1 cellular context compared by ENCODE assay signal in genomic region chr2:241760301-241760771, GRCh38.
A peak's percentile ranks its signal among the peaks of the same experiment; 100 is the strongest.
TF ChIP-seq lines count a peak whose summit lies in the region.

No MANE protein-coding gene starts in this region.

TF ChIP-seq in HEK293, 187 proteins besides CTCF, POLR2A, EP300 and RAD21 (continued from another document):
- TF ChIP-seq ZNF280D (tag by site-specific recombination; IDR thresholded peaks at IDR 0.05) (0 out of 2 replicates have a peak, but pooled peaks have one; percentile 59), PRDM2 (tag by site-specific recombination; IDR thresholded peaks at IDR 0.05; ENCODE audit: borderline replicate concordance) (no peak), WT1 (tag by site-specific recombination; IDR thresholded peaks at IDR 0.05) (no peak), EGR2 (tag by site-specific recombination; IDR thresholded peaks at IDR 0.05; ENCODE audit: low read depth) (0 out of 2 replicates have a peak, but pooled peaks have one; percentile 14), ZNF626 (tag by site-specific recombination; IDR thresholded peaks at IDR 0.05) (no peak), ZNF10 (tag by site-specific recombination; IDR thresholded peaks at IDR 0.05) (peak; percentile 100)
- TF ChIP-seq, protein P1, sequence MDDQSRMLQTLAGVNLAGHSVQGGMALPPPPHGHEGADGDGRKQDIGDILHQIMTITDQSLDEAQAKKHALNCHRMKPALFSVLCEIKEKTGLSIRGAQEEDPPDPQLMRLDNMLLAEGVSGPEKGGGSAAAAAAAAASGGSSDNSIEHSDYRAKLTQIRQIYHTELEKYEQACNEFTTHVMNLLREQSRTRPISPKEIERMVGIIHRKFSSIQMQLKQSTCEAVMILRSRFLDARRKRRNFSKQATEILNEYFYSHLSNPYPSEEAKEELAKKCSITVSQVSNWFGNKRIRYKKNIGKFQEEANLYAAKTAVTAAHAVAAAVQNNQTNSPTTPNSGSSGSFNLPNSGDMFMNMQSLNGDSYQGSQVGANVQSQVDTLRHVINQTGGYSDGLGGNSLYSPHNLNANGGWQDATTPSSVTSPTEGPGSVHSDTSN (CRISPR knock-in tag; IDR thresholded peaks at IDR 0.05): no peak
TF ChIP-seq in HEK293: peak in this region for 4.
